ENCODE assay signal across 22 cellular contexts in genomic region chr21:39060485-39061099, GRCh38.
"Had no signal": no experiment of that assay in that cellular context is flagged by ENCODE, and none has a peak within 500 bp of the region (broad histone marks: within the 10 kb centered on the region; RNA-seq: fewer than 3 reads in every experiment).

No MANE protein-coding gene starts in this region.

- ATAC-seq: activated T-helper 17 cell treated with anti-CD3 and anti-CD28 coated beads, Interleukin-2, amount 50 U/mL, for 72 hours; gastroesophageal sphincter; heart left ventricle; left cardiac atrium; sciatic nerve had no signal

- H3K36me3 ChIP-seq: colonic mucosa, esophagus squamous epithelium, gastroesophageal sphincter, heart left ventricle, stomach, suprapubic skin, tibial nerve had no signal

- H3K4me1 ChIP-seq: colonic mucosa had no signal

- H3K4me1 Mint-ChIP-seq: activated T-helper 17 cell treated with anti-CD3 and anti-CD28 coated beads, Interleukin-2, amount 50 U/mL, for 72 hours; memory B cell; stimulated activated effector memory CD8-positive, alpha-beta T cell treated with anti-CD3 and anti-CD28 coated beads, Interleukin-12 subunit alpha, Interleukin-12 subunit beta, amount 100 ng/mL, for 72 hours had no signal

- DNase-seq: activated CD8-positive, alpha-beta memory T cell treated with anti-CD3 and anti-CD28 coated beads for 24 hours; activated CD8-positive, alpha-beta memory T cell treated with anti-CD3 and anti-CD28 coated beads, Interleukin-2, amount 50 U/mL, for 4 hours; activated T-cell treated with anti-CD3 and anti-CD28 coated beads, Interleukin-2, amount 50 U/mL, for 24 hours; central memory CD4-positive, alpha-beta T cell; colonic mucosa; dorsolateral prefrontal cortex; esophagus squamous epithelium; islet precursor cell; left cardiac atrium; posterior cingulate gyrus; small intestine; stimulated activated CD4-positive, alpha-beta T cell treated with anti-CD3 and anti-CD28 coated beads, Interleukin-2, amount 100 ng/mL, for 24 hours; stomach had no signal

- H3K27ac Mint-ChIP-seq: activated naive CD8-positive, alpha-beta T cell; activated T-cell treated with anti-CD3 and anti-CD28 coated beads, Interleukin-2, amount 50 U/mL, for 24 hours; activated T-helper 17 cell treated with anti-CD3 and anti-CD28 coated beads, Interleukin-2, amount 50 U/mL, for 72 hours; memory B cell; stimulated activated effector memory CD8-positive, alpha-beta T cell treated with anti-CD3 and anti-CD28 coated beads, Interleukin-12 subunit alpha, Interleukin-12 subunit beta, amount 100 ng/mL, for 72 hours had no signal

- H3K36me3 Mint-ChIP-seq: memory B cell; stimulated activated effector memory CD8-positive, alpha-beta T cell treated with anti-CD3 and anti-CD28 coated beads, Interleukin-12 subunit alpha, Interleukin-12 subunit beta, amount 100 ng/mL, for 72 hours had no signal

- H3K27me3 ChIP-seq: colonic mucosa, esophagus squamous epithelium, gastroesophageal sphincter, heart left ventricle, stomach, suprapubic skin, tibial nerve had no signal

- H3K27ac ChIP-seq: colonic mucosa, dorsolateral prefrontal cortex, esophagus squamous epithelium, gastroesophageal sphincter, heart left ventricle, stomach, suprapubic skin, tibial nerve had no signal

- H3K4me3 ChIP-seq: colonic mucosa, dorsolateral prefrontal cortex, esophagus squamous epithelium, gastroesophageal sphincter, heart left ventricle, stomach, suprapubic skin, tibial nerve had no signal

- H3K4me3 Mint-ChIP-seq: activated naive CD8-positive, alpha-beta T cell; activated T-cell treated with anti-CD3 and anti-CD28 coated beads, Interleukin-2, amount 50 U/mL, for 24 hours; activated T-helper 17 cell treated with anti-CD3 and anti-CD28 coated beads, Interleukin-2, amount 50 U/mL, for 72 hours; memory B cell; stimulated activated effector memory CD8-positive, alpha-beta T cell treated with anti-CD3 and anti-CD28 coated beads, Interleukin-12 subunit alpha, Interleukin-12 subunit beta, amount 100 ng/mL, for 72 hours had no signal

- H3K9me3 ChIP-seq: colonic mucosa, suprapubic skin had no signal

- H3K9me3 Mint-ChIP-seq: activated T-cell treated with anti-CD3 and anti-CD28 coated beads, Interleukin-2, amount 50 U/mL, for 24 hours; activated T-helper 17 cell treated with anti-CD3 and anti-CD28 coated beads, Interleukin-2, amount 50 U/mL, for 72 hours; memory B cell; stimulated activated effector memory CD8-positive, alpha-beta T cell treated with anti-CD3 and anti-CD28 coated beads, Interleukin-12 subunit alpha, Interleukin-12 subunit beta, amount 100 ng/mL, for 72 hours had no signal
